In genomic region chr15:85412956-85413854, GRCh38 we compare ENCODE assay signal across 9 cellular contexts. TPM values are rescaled to one million over a fixed set of nuclear protein-coding genes. Genes with fewer than 3 reads are reported as not detected.
DNase-seq lines count a peak whose midpoint lies in the region; ATAC-seq and TF ChIP-seq lines count a peak whose summit lies in the region.
"Had no signal": no experiment of that assay in that cellular context is flagged by ENCODE, and none has a peak within 500 bp of the region (broad histone marks: within the 10 kb centered on the region; RNA-seq: fewer than 3 reads in every experiment).

No MANE protein-coding gene starts in this region.

- H3K9ac ChIP-seq in fibroblast of lung (ENCODE audit: insufficient read depth, low read length), result no peak overlapping the region

- no peak for TF ChIP-seq CTCF in fibroblast of lung (conservative IDR thresholded peaks at IDR 0.05 in 1 of 2, IDR thresholded peaks at IDR 0.05 in 1 of 2; ENCODE audit: low read depth in 1 of 2, low read length in 2 of 2)
- TF ChIP-seq CTCF in omental fat pad (IDR thresholded peaks at IDR 0.05), result no peak
- no peak for TF ChIP-seq CTCF in tibial nerve (IDR thresholded peaks at IDR 0.05)

- H3K4me2 ChIP-seq in fibroblast of lung (ENCODE audit: extremely low read depth, insufficient read depth, low read length), result peak overlapping the region; percentile 13

- no peak overlapping the region for H2AFZ ChIP-seq in fibroblast of lung (ENCODE audit: low read length)

- H4K20me1 ChIP-seq in fibroblast of lung (ENCODE audit: control insufficient read depth, extremely low read depth, insufficient read depth, low read length), result no peaks in the 10 kb centered on the region

- TF ChIP-seq EP300 in tibial nerve (IDR thresholded peaks at IDR 0.05), result peak in 1 of 2 donors; percentile 66

- DNase-seq in NCI-H510A treated with DMSO at 0.1 percent for 48 hours (lab: John Stamatoyannopoulos, UW), result peak; percentile 23
- no peak for DNase-seq in NCI-H510A (lab: John Stamatoyannopoulos, UW)
- DNase-seq in NCI-H774 (lab: John Stamatoyannopoulos, UW), result peak; percentile 43
- DNase-seq in activated CD8-positive, alpha-beta memory T cell treated with anti-CD3 and anti-CD28 coated beads, Interleukin-2, amount 50 U/mL, for 1 hour (ENCODE audit: extremely low read depth), result peak; percentile 69
- DNase-seq in fibroblast of lung (ENCODE audit: low read depth in 2 of 2), result peak; percentile 81 to 93
- no peak for DNase-seq in omental fat pad (ENCODE audit: low spot score)
- DNase-seq in tibial nerve (ENCODE audit: low spot score in 2 of 2), result peak; percentile 20 to 61

- no peaks in the 10 kb centered on the region for H3K27me3 ChIP-seq in fibroblast of lung (ENCODE audit: control insufficient read depth, insufficient read depth, low read length)
- no peaks in the 10 kb centered on the region for H3K27me3 ChIP-seq in tibial nerve

- no peak for TF ChIP-seq POLR2A in tibial nerve (IDR thresholded peaks at IDR 0.05)

- H3K36me3 ChIP-seq in fibroblast of lung (ENCODE audit: control insufficient read depth, insufficient read depth, low read length) (no peaks in the 10 kb centered on the region), tibial nerve (no peaks in the 10 kb centered on the region)
- H3K36me3 ChIP-seq: thoracic aorta had no signal

- peak overlapping the region in 1 of 4 experiments; percentile 11 for H3K4me3 ChIP-seq in fibroblast of lung (replicated peaks in 1 of 4; ENCODE audit: control extremely low read depth in 1 of 4, insufficient read depth in 1 of 4, low read depth in 3 of 4, low read length in 4 of 4)
- H3K4me3 ChIP-seq in tibial nerve, result peak overlapping the region in 1 of 4 donors; percentile 0
- H3K4me3 ChIP-seq: thoracic aorta had no signal

- H3K27ac ChIP-seq in fibroblast of lung (ENCODE audit: insufficient read depth, low read length) (peak overlapping the region; percentile 58), tibial nerve (peak overlapping the region; percentile 11 to 84 (median 73))
- H3K27ac ChIP-seq: thoracic aorta had no signal

- no peaks in the 10 kb centered on the region for H3K9me3 ChIP-seq in fibroblast of lung (ENCODE audit: control insufficient read depth, insufficient read depth, low read depth, low read length)
- no peaks in the 10 kb centered on the region for H3K9me3 ChIP-seq in tibial nerve
- H3K9me3 ChIP-seq: thoracic aorta had no signal

- H3K79me2 ChIP-seq in fibroblast of lung (ENCODE audit: control insufficient read depth, insufficient read depth, low read length), result peaks cover 69% of the 10 kb centered on the region

- WGBS in tibial nerve, 2 donors, result 38 to 56% methylated on average over 14 of the region's 14 CpGs

- peaks cover 9% of the 10 kb centered on the region for H3K4me1 ChIP-seq in fibroblast of lung (ENCODE audit: control insufficient read depth, extremely low read depth, insufficient read depth, low read length)
- peaks cover 0 to 67% (median 20%) of the 10 kb centered on the region in 4 donors for H3K4me1 ChIP-seq in tibial nerve

- ATAC-seq in HG02973 (IDR thresholded peaks at IDR 0.05; ENCODE audit: unreplicated experiment) (peak; percentile 95), omental fat pad (ENCODE audit: low FRiP score) (peak; percentile 43)

RNA-seq across cellular contexts. Expression of gene AKAP13, which starts 32.8 kb away (rescaled TPM):
- total RNA-seq in fibroblast of lung (41.1 and 68.4 TPM in 2 replicates), omental fat pad (100 to 1,000 TPM; 162 to 301 (median 216) TPM), tibial nerve (100 to 1,000 TPM; 332 to 362 (median 351) TPM)
- 8.3 and 9.2 TPM in 2 replicates for polyA plus RNA-seq in fibroblast of lung
- polyA plus RNA-seq in fibroblast of lung (2012), result 18.1 and 19.5 TPM in 2 replicates
- polyA minus RNA-seq in fibroblast of lung (ENCODE audit: low replicate concordance), result 59.6 and 86.0 TPM in 2 replicates

Comparison
In these comparisons a context has a peak if more than half of its experiments do, and no peak if none do; other contexts are left out.
1. DNase-seq: peak in NCI-H510A treated with DMSO at 0.1 percent for 48 hours (single experiment), NCI-H774 (single experiment), activated CD8-positive, alpha-beta memory T cell treated with anti-CD3 and anti-CD28 coated beads, Interleukin-2, amount 50 U/mL, for 1 hour (single experiment), fibroblast of lung (2 of 2) and tibial nerve (2 of 2); none in NCI-H510A (single experiment) and omental fat pad (single experiment).